8 cellular contexts compared by ENCODE assay signal in genomic region chr11:44565746-44566558, GRCh38. TPM values are rescaled to one million over a fixed set of nuclear protein-coding genes. Genes with fewer than 3 reads are reported as not detected.
DNase-seq lines count a peak whose midpoint lies in the region; ATAC-seq and TF ChIP-seq lines count a peak whose summit lies in the region.

No MANE protein-coding gene starts in this region.

- ATAC-seq in HG03025 (IDR thresholded peaks at IDR 0.05; ENCODE audit: low FRiP score, unreplicated experiment) (peak; percentile 3), HG02870 (IDR thresholded peaks at IDR 0.05; ENCODE audit: unreplicated experiment) (no peak)

- in situ Hi-C loops in astrocyte of the spinal cord (cut with HindIII; ENCODE audit: low sequenced_read_pairs), result no loop called here

- no peak overlapping the region for H3K27ac ChIP-seq in mesodermal cell (ENCODE audit: low read depth, low read length, severe bottlenecking)

- 24 to 26% methylated on average over 26 to 27 of the region's 29 CpGs for WGBS in mesodermal cell (ENCODE audit: insufficient coverage in 2 of 2), 2 experiments

- H3K36me3 ChIP-seq in mesodermal cell (ENCODE audit: control insufficient read depth, insufficient read depth, low read length), result no peaks in the 10 kb centered on the region

- H3K4me1 ChIP-seq in mesodermal cell (ENCODE audit: control insufficient read depth, insufficient read depth, low read length, poor library complexity, severe bottlenecking), result peaks cover 43% of the 10 kb centered on the region

- DNase-seq in AG10803 (ENCODE audit: low read depth) (no peak), astrocyte of the spinal cord (ENCODE audit: low read depth, low spot score) (no peak), cortex of kidney (lab: John Stamatoyannopoulos, UW) (no peak)
- DNase-seq in activated CD4-positive, CD25-positive, alpha-beta regulatory T cell treated with anti-CD3 and anti-CD28 coated beads, Interleukin-2, amount 50 U/mL, for 72 hours, result no peak
- DNase-seq in activated effector memory CD4-positive, alpha-beta T cell treated with Interleukin-2 at 50 U/mL for 16 hours, result no peak

- TF ChIP-seq CTCF in AG10803 (conservative IDR thresholded peaks at IDR 0.05; ENCODE audit: low read length) (0 out of 2 replicates have a peak, but pooled peaks have one; percentile 0), astrocyte of the spinal cord (IDR thresholded peaks at IDR 0.05; ENCODE audit: low read depth, low read length) (no peak)

- H3K4me3 ChIP-seq in AG10803 (ENCODE audit: low read length) (peak overlapping the region; percentile 60), astrocyte of the spinal cord (ENCODE audit: low read depth, low read length) (peak overlapping the region; percentile 66), mesodermal cell (ENCODE audit: extremely low read depth, insufficient read depth, low read length, poor library complexity, severe bottlenecking) (peak overlapping the region; percentile 45)

- H3K9me3 ChIP-seq in mesodermal cell (ENCODE audit: control insufficient read depth, low read length), result no peaks in the 10 kb centered on the region

RNA-seq across cellular contexts. Expression of gene CD82, which starts 0.5 kb away (rescaled TPM):
- 34.7 TPM for polyA plus RNA-seq in mesodermal cell (2013, experiment 1 of 2)
- polyA plus RNA-seq in mesodermal cell (2013, experiment 2 of 2), result 36.0 TPM
